9 cellular contexts compared by ENCODE assay signal in the genomic region with DNA sequence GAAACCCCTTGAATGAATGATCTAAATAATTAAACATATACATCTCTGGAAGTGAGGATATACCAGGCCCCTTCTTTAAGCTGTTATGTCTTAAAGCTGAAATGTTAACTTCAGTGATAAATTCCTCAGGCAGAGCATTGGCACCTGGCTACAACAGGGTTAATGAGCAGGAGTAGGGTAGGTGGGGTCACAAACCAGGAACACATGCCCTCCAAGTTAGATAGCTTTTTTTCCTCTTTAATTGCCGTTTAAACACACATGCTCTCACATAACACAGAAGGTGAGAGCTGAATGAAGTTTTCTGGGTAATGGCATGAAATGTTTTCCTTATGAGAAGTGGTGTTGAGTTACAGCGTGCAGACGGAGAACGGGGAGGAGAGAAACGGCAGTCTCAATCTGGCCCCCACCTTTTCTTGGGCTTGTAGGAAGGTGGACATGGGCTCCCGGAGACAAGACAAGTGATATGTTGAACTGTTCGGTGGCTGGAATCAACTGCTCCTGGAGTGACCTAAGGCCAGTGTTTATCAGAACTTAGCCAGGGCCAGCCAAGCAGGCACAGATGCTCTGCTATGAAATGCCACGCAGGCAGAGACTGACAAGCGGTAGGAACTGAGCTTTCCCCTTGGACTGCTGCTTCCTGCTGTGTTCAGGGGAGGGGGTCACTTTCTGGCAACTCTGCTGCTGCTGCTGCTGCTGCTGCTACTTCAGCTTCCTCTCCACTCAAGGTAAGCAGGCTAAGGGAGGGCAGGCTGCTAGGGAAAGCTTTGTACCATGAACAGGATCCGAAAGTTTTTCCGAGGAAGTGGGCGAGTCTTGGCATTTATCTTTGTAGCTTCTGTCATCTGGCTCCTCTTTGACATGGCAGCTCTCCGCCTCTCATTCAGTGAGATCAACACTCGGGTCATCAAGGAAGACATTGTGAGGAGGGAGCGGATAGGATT. TPM values are rescaled to one million over a fixed set of nuclear protein-coding genes. Genes with fewer than 3 reads are reported as not detected.
DNase-seq lines count a peak whose midpoint lies in the region; ATAC-seq and TF ChIP-seq lines count a peak whose summit lies in the region.
"Had no signal": no experiment of that assay in that cellular context is flagged by ENCODE, and none has a peak within 500 bp of the region (broad histone marks: within the 10 kb centered on the region; RNA-seq: fewer than 3 reads in every experiment).

A gene with protein sequence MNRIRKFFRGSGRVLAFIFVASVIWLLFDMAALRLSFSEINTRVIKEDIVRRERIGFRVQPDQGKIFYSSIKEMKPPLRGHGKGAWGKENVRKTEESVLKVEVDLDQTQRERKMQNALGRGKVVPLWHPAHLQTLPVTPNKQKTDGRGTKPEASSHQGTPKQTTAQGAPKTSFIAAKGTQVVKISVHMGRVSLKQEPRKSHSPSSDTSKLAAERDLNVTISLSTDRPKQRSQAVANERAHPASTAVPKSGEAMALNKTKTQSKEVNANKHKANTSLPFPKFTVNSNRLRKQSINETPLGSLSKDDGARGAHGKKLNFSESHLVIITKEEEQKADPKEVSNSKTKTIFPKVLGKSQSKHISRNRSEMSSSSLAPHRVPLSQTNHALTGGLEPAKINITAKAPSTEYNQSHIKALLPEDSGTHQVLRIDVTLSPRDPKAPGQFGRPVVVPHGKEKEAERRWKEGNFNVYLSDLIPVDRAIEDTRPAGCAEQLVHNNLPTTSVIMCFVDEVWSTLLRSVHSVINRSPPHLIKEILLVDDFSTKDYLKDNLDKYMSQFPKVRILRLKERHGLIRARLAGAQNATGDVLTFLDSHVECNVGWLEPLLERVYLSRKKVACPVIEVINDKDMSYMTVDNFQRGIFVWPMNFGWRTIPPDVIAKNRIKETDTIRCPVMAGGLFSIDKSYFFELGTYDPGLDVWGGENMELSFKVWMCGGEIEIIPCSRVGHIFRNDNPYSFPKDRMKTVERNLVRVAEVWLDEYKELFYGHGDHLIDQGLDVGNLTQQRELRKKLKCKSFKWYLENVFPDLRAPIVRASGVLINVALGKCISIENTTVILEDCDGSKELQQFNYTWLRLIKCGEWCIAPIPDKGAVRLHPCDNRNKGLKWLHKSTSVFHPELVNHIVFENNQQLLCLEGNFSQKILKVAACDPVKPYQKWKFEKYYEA (plus strand): TSS at position 394 of the 941 bp plus-strand sequence. CDS start 378 bp downstream, at position 772.

- H3K4me3 ChIP-seq in Peyer's patch: peak within 1 kb of the TSS in 3 of 4 donors; percentile 16 to 52 (median 45)
- peak within 1 kb of the TSS; percentile 46 for H3K4me3 ChIP-seq in parathyroid adenoma (ENCODE audit: low read depth, low read length)

- peak within 1 kb of the TSS; percentile 47 for H3K4me2 ChIP-seq in parathyroid adenoma (ENCODE audit: low read length)

- peaks cover 0 to 15% (median 0%) of the 10 kb centered on the region in 4 donors for H3K4me1 ChIP-seq in Peyer's patch
- peaks cover 8% of the 10 kb centered on the region for H3K4me1 ChIP-seq in parathyroid adenoma

- no peak within 1 kb of the TSS for H3K9ac ChIP-seq in parathyroid adenoma

- H3K9me3 ChIP-seq in Peyer's patch: no peaks in the 10 kb centered on the region
- no peaks in the 10 kb centered on the region for H3K9me3 ChIP-seq in parathyroid adenoma (ENCODE audit: control insufficient read depth, low read length)

- peak within 1 kb of the TSS; percentile 77 for H2AFZ ChIP-seq in parathyroid adenoma

- TF ChIP-seq POLR2A in Peyer's patch (IDR thresholded peaks at IDR 0.05): peak in 1 of 2 donors; percentile 13

- no peaks in the 10 kb centered on the region for H3K36me3 ChIP-seq in Peyer's patch
- H3K36me3 ChIP-seq in parathyroid adenoma (ENCODE audit: control insufficient read depth, insufficient read depth, low read length): no peaks in the 10 kb centered on the region

- TF ChIP-seq CTCF in Peyer's patch (IDR thresholded peaks at IDR 0.05): no peak
- TF ChIP-seq CTCF in parathyroid adenoma (IDR thresholded peaks at IDR 0.05): no peak

- DNase-seq in GM03348 (ENCODE audit: low spot score) (peak; percentile 54), Peyer's patch (peak in 2 of 3 donors; percentile 56 to 57), foreskin melanocyte (peak; percentile 21), HK-2 (ENCODE audit: unreplicated experiment) (no peak)
- no peak for DNase-seq in effector CD4-positive, alpha-beta T cell
- DNase-seq: activated naive CD8-positive, alpha-beta T cell treated with anti-CD3 and anti-CD28 coated beads, Interleukin-2, amount 10 ng/mL, durations not matched to agents 7 days and 5 days had no signal

- H3K27me3 ChIP-seq in Peyer's patch (no peaks in the 10 kb centered on the region), parathyroid adenoma (ENCODE audit: control insufficient read depth, insufficient read depth, low read length) (no peaks in the 10 kb centered on the region)

- H3K79me2 ChIP-seq in parathyroid adenoma: no peaks in the 10 kb centered on the region

- no peak for ATAC-seq in GM21786 (IDR thresholded peaks at IDR 0.05; ENCODE audit: unreplicated experiment)
- ATAC-seq in GM19351 (IDR thresholded peaks at IDR 0.05; ENCODE audit: unreplicated experiment): no peak

- H3K27ac ChIP-seq in Peyer's patch (peak within 1 kb of the TSS in 3 of 4 donors; percentile 19 to 63 (median 33)), parathyroid adenoma (peak within 1 kb of the TSS; percentile 13)

RNA-seq across cellular contexts. Expression of the gene that starts here (rescaled TPM):
- total RNA-seq in Peyer's patch: 10 to 100 TPM in 2 of 4 donors, 1 to 10 TPM in 2; 6.6 to 20.1 (median 9.2) TPM
- total RNA-seq: activated naive CD8-positive, alpha-beta T cell treated with anti-CD3 and anti-CD28 coated beads, Interleukin-2, amount 10 ng/mL, durations not matched to agents 7 days and 5 days had no signal

Comparison
In these comparisons a context has a peak if more than half of its experiments do, and no peak if none do; other contexts are left out.
1. DNase-seq: peak in GM03348 (single experiment), Peyer's patch (2 of 3) and foreskin melanocyte (single experiment); none in HK-2 (single experiment) and effector CD4-positive, alpha-beta T cell (single experiment).